ENCODE assay signal across 8 cellular contexts in the genomic region with DNA sequence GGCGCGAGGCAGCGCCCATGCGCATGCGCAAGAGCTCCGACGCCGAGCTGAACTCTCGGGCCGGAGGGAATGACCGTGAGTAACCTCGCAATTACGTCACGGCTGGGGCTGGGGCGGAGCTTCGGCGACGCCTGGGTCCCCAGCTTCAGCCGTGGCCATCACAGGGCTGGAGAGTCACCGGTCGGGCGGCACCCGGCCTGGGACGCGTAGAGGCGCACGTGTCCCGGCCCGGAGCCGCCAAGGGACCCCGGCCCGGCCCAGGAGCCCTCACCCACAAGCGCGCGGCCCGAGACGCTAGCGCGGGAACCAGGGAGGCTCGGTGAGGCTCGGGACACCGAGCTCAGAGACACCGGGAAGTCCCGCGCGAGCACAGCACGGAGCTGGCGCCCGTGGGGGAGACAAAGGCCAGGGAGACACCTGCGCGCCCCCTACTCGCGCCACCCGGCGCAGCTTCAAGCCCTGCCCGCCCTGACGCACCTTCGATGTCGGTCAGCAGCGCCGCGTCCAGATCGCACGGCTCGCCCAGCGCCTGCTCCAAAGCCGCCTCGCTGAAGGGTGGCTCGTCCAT. TPM values are rescaled to one million over a fixed set of nuclear protein-coding genes. Genes with fewer than 3 reads are reported as not detected.
DNase-seq lines count a peak whose midpoint lies in the region; ATAC-seq and TF ChIP-seq lines count a peak whose summit lies in the region.

No MANE protein-coding gene starts in this region.

- peak overlapping the region; percentile 94 for H3K4me2 ChIP-seq in PC-3 (ENCODE audit: low read length)

- H3K36me3 ChIP-seq in PC-3 (ENCODE audit: low read depth, low read length) (peaks cover 10% of the 10 kb centered on the region; the same call in 1 of the 2 replicates), muscle layer of colon (ENCODE audit: insufficient read depth, low read length) (no peaks in the 10 kb centered on the region)

- H3K9ac ChIP-seq in PC-3 (ENCODE audit: low read length), result peak overlapping the region; percentile 100
- H3K9ac ChIP-seq in muscle layer of colon (ENCODE audit: low read length), result peak overlapping the region; percentile 85

- 0 out of 2 replicates have a peak overlapping the region, but pooled peaks have one; percentile 40 for H2AFZ ChIP-seq in PC-3 (ENCODE audit: low read length)

- no peaks in the 10 kb centered on the region for H3K9me2 ChIP-seq in PC-3 (replicated peaks; ENCODE audit: low read length)

- peaks cover 12% of the 10 kb centered on the region for H4K20me1 ChIP-seq in PC-3 (ENCODE audit: low read length)

- H3K27me3 ChIP-seq in PC-3 (ENCODE audit: low read length) (no peaks in the 10 kb centered on the region), muscle layer of colon (ENCODE audit: control insufficient read depth in 1 of 2, insufficient read depth in 2 of 2, low read length in 2 of 2) (no peaks in the 10 kb centered on the region)

- no peak for TF ChIP-seq CTCF in PC-3 (conservative IDR thresholded peaks at IDR 0.05; ENCODE audit: low read depth, low read length)

- CTCF ChIA-PET in PC-3 (lab: Charles Lee), result no interaction called here

- H3K27ac ChIP-seq in PC-3 (ENCODE audit: low read length) (peak overlapping the region; percentile 97), muscle layer of colon (ENCODE audit: low read depth, low read length) (peak overlapping the region; percentile 95)

- intact Hi-C loops in PC-3 (cut with micrococcal nuclease), result no loop called here

- peak overlapping the region; percentile 86 for H3K4me3 ChIP-seq in PC-3 (ENCODE audit: low read length)
- H3K4me3 ChIP-seq in muscle layer of colon (ENCODE audit: low read depth in 1 of 2, low read length in 2 of 2), result peak overlapping the region; percentile 67 to 68

- no peaks in the 10 kb centered on the region for H3K9me3 ChIP-seq in PC-3 (ENCODE audit: low read length)
- H3K9me3 ChIP-seq in muscle layer of colon (ENCODE audit: low read length), result no peaks in the 10 kb centered on the region

- DNase-seq in DMS53 treated with DMSO at 0.1 percent for 48 hours (lab: John Stamatoyannopoulos, UW; ENCODE audit: unreplicated experiment) (peak; percentile 73), KBM-7 (peak; percentile 95), PC-3 (peak; percentile 100)
- peak; percentile 99 for DNase-seq in activated T-cell treated with anti-CD3 and anti-CD28 coated beads, Interleukin-2, amount 50 U/mL, for 48 hours
- DNase-seq in stimulated activated CD8-positive, alpha-beta memory T cell treated with anti-CD3 and anti-CD28 coated beads, Interleukin-4, amount 100 ng/mL, for 48 hours, result peak; percentile 100

- in situ Hi-C loops in KBM-7 (cut with MboI; ENCODE audit: low pct_unique_long_range_greater_than_20kb, low sequenced_read_pairs), result no loop called here

- ATAC-seq in GM21723 (IDR thresholded peaks at IDR 0.05; ENCODE audit: unreplicated experiment) (peak; percentile 56), PC-3 (peak; percentile 46), esophagus mucosa (peak; percentile 68)

- POLR2A ChIA-PET in PC-3 (lab: Charles Lee; ENCODE audit: unreplicated experiment), result interaction anchor here (0.6 to 0.9 kb wide), 5 partner anchors 25 to 871 kb away, joined by 3 to 6 read pairs (median 5); no protein-coding TSS in a partner anchor

- H3K4me1 ChIP-seq in PC-3 (ENCODE audit: insufficient read depth, low read length), result peaks cover 64% of the 10 kb centered on the region
- peaks cover 69% of the 10 kb centered on the region for H3K4me1 ChIP-seq in muscle layer of colon (ENCODE audit: insufficient read depth, low read length)

- no TSS peak for BruUV-seq in PC-3 (replicated peaks; lab: Mats Ljungman, UMichigan)

- peaks cover 68% of the 10 kb centered on the region for H3K79me2 ChIP-seq in PC-3 (ENCODE audit: low read length)

- H3F3A ChIP-seq in PC-3 (ENCODE audit: low read length, unreplicated experiment), result peaks cover 6% of the 10 kb centered on the region

RNA-seq across cellular contexts. Expression of a gene that starts 0.5 kb away (rescaled TPM):
- total RNA-seq in PC-3 (2014; rRNA removed) (167 and 194 TPM in 2 replicates), esophagus mucosa (142 TPM)

Comparison
In these comparisons a context has a peak if more than half of its experiments do, and no peak if none do; other contexts are left out.
1. Peak in every context shown above with its lines: DNase-seq, ATAC-seq, H3K4me3 ChIP-seq and H3K27ac ChIP-seq.